In genomic region chr19:57279418-57280164, GRCh38 we compare ENCODE assay signal across 1 cellular context.
A peak's percentile ranks its signal among the peaks of the same experiment; 100 is the strongest.
TF ChIP-seq lines count a peak whose summit lies in the region.

No MANE protein-coding gene starts in this region.

TF ChIP-seq in WTC11, 78 proteins besides CTCF, POLR2A, EP300 and RAD21 (continued from another document):
- no peak for TF ChIP-seq AFF4 (CRISPR knock-in tag; IDR thresholded peaks at IDR 0.05; ENCODE audit: borderline replicate concordance)
- 0 out of 2 replicates have a peak, but pooled peaks have one; percentile 39 for TF ChIP-seq E2F5 (CRISPR knock-in tag; IDR thresholded peaks at IDR 0.05)
- TF ChIP-seq TCF7 (CRISPR knock-in tag; IDR thresholded peaks at IDR 0.05; ENCODE audit: low read depth): no peak
- peak; percentile 80; the same call in 1 of the 2 replicates for TF ChIP-seq SMAD4 (CRISPR knock-in tag; IDR thresholded peaks at IDR 0.05)
- TF ChIP-seq MAX (CRISPR knock-in tag; IDR thresholded peaks at IDR 0.05): peak; percentile 99
- no peak for TF ChIP-seq GRHL2 (CRISPR knock-in tag; IDR thresholded peaks at IDR 0.05; ENCODE audit: insufficient replicate concordance, severe bottlenecking)
